22 cellular contexts compared by ENCODE assay signal in genomic region chr7:133940368-133940767, GRCh38.
DNase-seq lines count a peak whose midpoint lies in the region; ATAC-seq lines count a peak whose summit lies in the region.
"Had no signal": no experiment of that assay in that cellular context is flagged by ENCODE, and none has a peak within 500 bp of the region (broad histone marks: within the 10 kb centered on the region; RNA-seq: fewer than 3 reads in every experiment).

No MANE protein-coding gene starts in this region.

- ATAC-seq in activated CD4-positive, CD25-positive, alpha-beta regulatory T cell treated with anti-CD3 and anti-CD28 coated beads, Interleukin-2, amount 50 U/mL, for 24 hours = no peak
- ATAC-seq: activated naive CD4-positive, alpha-beta T cell treated with anti-CD3 and anti-CD28 coated beads, Interleukin-2, amount 50 U/mL, for 72 hours; CD8-positive, alpha-beta T cell; HCT116 had no signal

- DNase-seq in NCI-H2171 treated with DMSO at 0.1 percent for 48 hours (lab: John Stamatoyannopoulos, UW) (peak; percentile 5), NCI-H2171 (lab: John Stamatoyannopoulos, UW) (no peak), NCI-H128 (lab: John Stamatoyannopoulos, UW; ENCODE audit: unreplicated experiment) (peak; percentile 40), NCI-H345 treated with DMSO at 0.1 percent for 48 hours (lab: John Stamatoyannopoulos, UW; ENCODE audit: unreplicated experiment) (peak; percentile 3), putamen (ENCODE audit: low spot score) (peak; percentile 49), cortex of kidney (lab: John Stamatoyannopoulos, UW) (no peak)
- no peak for DNase-seq in activated CD4-positive, alpha-beta T cell treated with anti-CD3 and anti-CD28 coated beads for 4 hours
- DNase-seq: activated CD4-positive, alpha-beta T cell treated with anti-CD3 and anti-CD28 coated beads for 48 hours; activated T-cell treated with anti-CD3 and anti-CD28 coated beads for 4 hours; CD8-positive, alpha-beta T cell; DMS153; dorsolateral prefrontal cortex; foreskin melanocyte; MM.1S; NCI-H1694 treated with DMSO at 0.1 percent for 48 hours; NCI-H526; SIG-M5; stimulated activated CD4-positive, alpha-beta T cell treated with anti-CD3 and anti-CD28 coated beads, Interleukin-4, amount 100 ng/mL, for 4 hours; SW 1271 had no signal

Comparison
In these comparisons a context has a peak if more than half of its experiments do, and no peak if none do; other contexts are left out.
1. DNase-seq: peak in NCI-H2171 treated with DMSO at 0.1 percent for 48 hours (single experiment), NCI-H128 (single experiment), NCI-H345 treated with DMSO at 0.1 percent for 48 hours (single experiment) and putamen (single experiment); none in NCI-H2171 (single experiment), cortex of kidney (single experiment) and activated CD4-positive, alpha-beta T cell treated with anti-CD3 and anti-CD28 coated beads for 4 hours (0 of 2).